In the genomic region with DNA sequence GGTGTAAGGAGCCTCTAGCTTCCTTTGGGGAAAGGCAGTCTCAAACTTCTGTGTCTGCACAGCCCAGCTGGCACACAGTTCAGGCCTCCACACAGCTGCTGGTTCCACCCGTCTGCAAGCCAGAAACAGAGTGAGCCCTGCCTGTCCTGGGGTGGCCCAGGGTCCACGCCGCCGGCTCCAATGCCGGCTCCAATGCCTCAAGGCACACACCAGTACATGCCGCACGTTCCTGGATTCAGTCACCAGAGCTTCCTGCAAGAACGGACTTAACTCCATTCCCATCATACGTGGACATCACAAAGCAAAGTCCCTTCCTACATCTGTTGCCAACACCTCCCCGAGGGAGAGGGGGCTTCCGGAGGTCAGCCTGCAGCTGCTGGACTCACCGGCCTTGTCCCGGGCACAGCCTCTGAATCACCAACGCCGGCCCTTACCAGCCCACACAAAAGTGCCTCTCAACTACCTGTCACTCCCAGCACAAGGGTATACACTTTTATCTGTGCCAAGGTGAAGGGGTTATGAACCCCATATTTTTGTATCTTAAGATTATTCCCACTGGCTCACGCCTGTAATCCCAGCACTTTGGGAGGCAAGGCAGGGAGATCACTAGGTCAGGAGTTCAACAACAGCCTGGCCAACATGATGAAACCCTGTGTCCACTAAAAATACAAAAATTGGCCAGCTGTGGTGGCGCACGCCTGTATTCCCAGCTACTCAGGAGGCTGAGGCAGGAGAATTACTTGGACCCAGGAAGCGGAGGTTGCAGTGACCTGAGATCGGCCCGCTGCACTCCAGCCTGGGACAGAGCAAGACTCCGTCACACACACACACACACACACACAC, we compare ENCODE assay signal across 9 cellular contexts. TPM values are rescaled to one million over a fixed set of nuclear protein-coding genes. Genes with fewer than 3 reads are reported as not detected.
DNase-seq lines count a peak whose midpoint lies in the region; TF ChIP-seq lines count a peak whose summit lies in the region.
"Had no signal": no experiment of that assay in that cellular context is flagged by ENCODE, and none has a peak within 500 bp of the region (broad histone marks: within the 10 kb centered on the region; RNA-seq: fewer than 3 reads in every experiment).

No MANE protein-coding gene starts in this region.

- H3K4me3 ChIP-seq in mesodermal cell (ENCODE audit: extremely low read depth, insufficient read depth, low read length, poor library complexity, severe bottlenecking) (no peak overlapping the region), thyroid gland (replicated peaks in 1 of 3) (no peak overlapping the region)

- peaks cover 45% of the 10 kb centered on the region for H3K4me1 ChIP-seq in mesodermal cell (ENCODE audit: control insufficient read depth, insufficient read depth, low read length, poor library complexity, severe bottlenecking)
- H3K4me1 ChIP-seq in thyroid gland = peaks cover 46 to 72% of the 10 kb centered on the region in 2 donors

- H3K27ac ChIP-seq in RWPE1 (peak overlapping the region; percentile 99), mesodermal cell (ENCODE audit: low read depth, low read length, severe bottlenecking) (peak overlapping the region; percentile 24), thyroid gland (peak overlapping the region; percentile 52 to 84 (median 71))

- H3K9me3 ChIP-seq in mesodermal cell (ENCODE audit: control insufficient read depth, low read length) (no peaks in the 10 kb centered on the region), thyroid gland (no peaks in the 10 kb centered on the region)

- POLR2A ChIA-PET in RWPE1 (lab: Yijun Ruan, JAX; ENCODE audit: low non-redundant PET) = no interaction called here

- WGBS in mesodermal cell (ENCODE audit: insufficient coverage in 2 of 2), 2 experiments = 87 to 93% methylated on average over 12 to 17 of the region's 22 CpGs
- WGBS in thyroid gland, 2 donors = 63 to 80% methylated on average over 12 to 22 of the region's 22 CpGs

- DNase-seq in RWPE1 (ENCODE audit: low spot score) (no peak), epidermal melanocyte (ENCODE audit: insufficient read length, low spot score) (peak; percentile 60), thyroid gland (peak in 1 of 2 donors; percentile 27), NCI-H1417 (lab: John Stamatoyannopoulos, UW) (no peak), NCI-H128 (lab: John Stamatoyannopoulos, UW; ENCODE audit: unreplicated experiment) (no peak), NCI-H2029 treated with DMSO at 0.1 percent for 48 hours (lab: John Stamatoyannopoulos, UW) (no peak)
- no peak for DNase-seq in stimulated activated CD4-positive, alpha-beta T cell treated with anti-CD3 and anti-CD28 coated beads, Interleukin-15, amount 100 ng/mL, for 24 hours
- DNase-seq: activated gamma-delta T cell treated with Interleukin-2 at 50 U/mL for 16 hours had no signal

- no peak for TF ChIP-seq POLR2A in thyroid gland (IDR thresholded peaks at IDR 0.05)

- no peaks in the 10 kb centered on the region for H3K27me3 ChIP-seq in thyroid gland

- H3K36me3 ChIP-seq in mesodermal cell (ENCODE audit: control insufficient read depth, insufficient read depth, low read length) (peaks cover 43% of the 10 kb centered on the region), thyroid gland (peaks cover 0 to 14% of the 10 kb centered on the region in 2 donors)

- intact Hi-C loops in thyroid gland (cut with DNase I) = no loop called here

- TF ChIP-seq CTCF in RWPE1 (conservative IDR thresholded peaks at IDR 0.05; ENCODE audit: low read depth) (no peak), thyroid gland (IDR thresholded peaks at IDR 0.05) (no peak)

- CTCF ChIA-PET in RWPE1 (lab: Yijun Ruan, JAX) = interaction anchor here (0.6 to 1.0 kb wide), 4 partner anchors 8 to 25 kb away, joined by 3 read pairs; partner anchors contain the start of gene SH3GL1

RNA-seq across cellular contexts. Expression of gene SH3GL1, which starts 8.4 kb away (rescaled TPM):
- polyA plus RNA-seq in mesodermal cell (2013, experiment 1 of 2) = 96.1 TPM
- polyA plus RNA-seq in mesodermal cell (2013, experiment 2 of 2) = 78.6 TPM
- 10 to 100 TPM; 33.1 to 42.4 (median 36.7) TPM for total RNA-seq in thyroid gland

RNA-seq across cellular contexts. Expression of gene CHAF1A, which starts 10.5 kb away (rescaled TPM):
- polyA plus RNA-seq in mesodermal cell (2013, experiment 1 of 2) = 23.5 TPM
- polyA plus RNA-seq in mesodermal cell (2013, experiment 2 of 2) = 22.8 TPM
- 1 to 10 TPM; 4.1 to 5.1 (median 4.4) TPM for total RNA-seq in thyroid gland

RNA-seq across cellular contexts. Expression of gene MPND, which starts 48.6 kb away (rescaled TPM):
- 18.6 TPM for polyA plus RNA-seq in mesodermal cell (2013, experiment 1 of 2)
- polyA plus RNA-seq in mesodermal cell (2013, experiment 2 of 2) = 16.3 TPM
- 10 to 100 TPM in 2 of 4 donors, 1 to 10 TPM in 2; 5.6 to 10.5 (median 9.3) TPM for total RNA-seq in thyroid gland

RNA-seq across cellular contexts. Expression of gene STAP2, which starts 53.3 kb away (rescaled TPM):
- polyA plus RNA-seq in mesodermal cell (2013, experiment 1 of 2) = 15.7 TPM
- 12.8 TPM for polyA plus RNA-seq in mesodermal cell (2013, experiment 2 of 2)
- 10 to 100 TPM; 12.1 to 50.6 (median 29.7) TPM for total RNA-seq in thyroid gland

Comparison
In these comparisons a context has a peak if more than half of its experiments do, and no peak if none do; other contexts are left out.
1. H3K27ac ChIP-seq: peak in every context shown above with its lines; median percentile 99 in RWPE1; 71 in thyroid gland; 24 in mesodermal cell.